ENCODE assay signal across 1 cellular context in the genomic region with DNA sequence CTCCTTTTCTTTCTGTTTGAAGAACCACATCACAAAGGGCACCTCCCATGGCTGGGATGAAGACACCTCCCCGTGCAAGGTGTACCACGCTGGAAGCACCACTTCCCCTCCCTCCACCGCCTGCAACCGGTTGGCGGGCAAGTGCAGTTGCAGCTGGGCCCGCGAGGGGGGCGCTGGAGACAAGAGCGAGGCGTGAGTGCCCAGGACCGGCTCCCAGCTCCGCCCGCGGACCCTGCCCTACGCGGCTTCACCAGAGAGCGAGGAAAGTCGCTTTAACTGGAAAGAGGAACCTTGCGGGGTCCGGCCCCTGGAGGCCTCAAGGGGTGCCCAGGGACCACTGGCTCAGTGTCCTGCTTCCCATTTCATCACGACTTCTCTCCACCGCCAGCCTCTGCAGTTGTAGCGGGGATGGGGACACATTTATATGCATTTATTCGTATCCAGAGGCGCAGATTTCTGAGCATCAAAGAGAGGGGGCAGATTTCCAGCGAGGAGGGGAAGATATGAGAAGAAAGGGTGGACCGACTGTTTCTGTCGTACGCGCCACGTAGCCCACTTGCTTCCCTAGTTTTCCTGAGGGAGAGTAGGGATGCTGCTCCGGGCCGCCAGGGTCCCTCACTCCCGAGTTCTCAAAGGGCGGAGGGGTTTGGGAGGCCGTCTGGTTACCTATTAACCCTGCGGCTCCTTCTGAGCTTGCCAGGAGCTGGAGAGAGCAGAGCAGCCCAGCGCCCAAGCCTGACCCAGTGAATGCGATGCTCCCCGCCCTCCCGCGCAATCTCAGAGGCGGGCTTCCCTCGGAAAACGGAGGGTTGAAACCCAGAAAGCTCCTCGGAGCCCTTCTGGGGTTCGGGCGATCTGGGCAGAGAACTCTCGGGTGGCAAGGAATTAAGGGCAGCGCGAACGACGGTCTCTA.
A peak's percentile ranks its signal among the peaks of the same experiment; 100 is the strongest.
TF ChIP-seq lines count a peak whose summit lies in the region.

No MANE protein-coding gene starts in this region.

TF ChIP-seq in GM23338, 12 proteins besides CTCF, POLR2A, EP300 and RAD21 (continued from another document):
- TF ChIP-seq POLR2AphosphoS5 (IDR thresholded peaks at IDR 0.05; ENCODE audit: low read depth), result peak; percentile 33; the same call in 1 of the 2 replicates
